ENCODE assay signal across 19 cellular contexts in the genomic region with DNA sequence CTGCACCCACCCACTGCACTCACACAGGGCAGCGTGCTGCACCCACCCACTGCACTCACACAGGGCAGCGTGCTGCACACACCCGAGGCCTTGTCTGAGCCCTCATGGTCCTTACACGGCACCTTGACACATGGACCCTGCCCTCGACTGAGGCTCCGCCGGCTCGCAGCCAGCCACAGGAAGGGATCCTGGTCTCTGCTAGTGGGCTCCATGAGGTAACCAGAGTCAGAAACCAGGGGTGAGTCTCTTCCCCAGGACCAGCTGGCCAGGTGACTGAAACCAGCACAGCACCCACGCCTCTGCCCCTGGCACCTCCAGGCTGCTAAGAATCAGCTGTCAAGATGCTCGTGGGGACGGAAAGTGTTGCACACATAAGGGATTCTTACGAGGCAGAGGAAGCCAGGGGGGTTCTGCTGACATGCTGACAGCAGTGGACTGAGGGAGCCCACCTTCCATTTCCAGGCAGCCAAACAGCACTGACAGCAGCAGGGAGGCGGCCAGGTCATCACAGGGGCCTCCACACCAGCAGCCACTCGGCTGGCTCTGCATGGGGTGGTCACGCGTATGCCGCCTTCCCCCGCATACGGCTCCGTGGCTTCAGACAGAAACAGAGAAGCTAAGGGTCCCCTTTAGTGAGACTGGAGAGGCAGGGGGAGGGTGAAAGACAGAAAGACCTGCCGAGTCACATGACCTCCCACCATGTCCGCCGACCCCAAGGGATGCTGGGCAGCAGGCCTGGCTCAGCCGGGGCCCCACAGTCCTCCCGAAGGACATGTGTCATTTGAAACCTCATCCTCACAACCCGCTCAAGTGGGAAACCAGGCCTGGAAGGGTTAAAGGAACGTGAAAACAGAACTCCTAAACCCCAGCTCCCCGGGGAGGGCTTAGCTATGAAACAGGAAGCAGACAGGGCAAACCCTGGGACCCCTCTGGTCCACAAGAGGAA. TPM values are rescaled to one million over a fixed set of nuclear protein-coding genes. Genes with fewer than 3 reads are reported as not detected.
DNase-seq lines count a peak whose midpoint lies in the region; ATAC-seq, FAIRE-seq and TF ChIP-seq lines count a peak whose summit lies in the region.
"Had no signal": no experiment of that assay in that cellular context is flagged by ENCODE, and none has a peak within 500 bp of the region (broad histone marks: within the 10 kb centered on the region; RNA-seq: fewer than 3 reads in every experiment).

No MANE protein-coding gene starts in this region.

- TF ChIP-seq CTCF in sigmoid colon (IDR thresholded peaks at IDR 0.05), result no peak

- WGBS in sigmoid colon, 2 donors, result 81 to 90% methylated on average over 28 of the region's 28 CpGs

- no peak for TF ChIP-seq EP300 in sigmoid colon (IDR thresholded peaks at IDR 0.05)

- H3K9me3 ChIP-seq in iPS-15b (ENCODE audit: control insufficient read depth, insufficient read depth, low read length), result no peaks in the 10 kb centered on the region
- H3K9me3 ChIP-seq in sigmoid colon, result no peaks in the 10 kb centered on the region
- H3K9me3 ChIP-seq: SJSA1 had no signal

- no peak for TF ChIP-seq POLR2A in sigmoid colon (IDR thresholded peaks at IDR 0.05)

- peak; percentile 13 for FAIRE-seq in HTR-8/SVneo (lab: Jason Lieb, UNC)
- FAIRE-seq: D721Med had no signal

- DNase-seq in HTR-8/SVneo (ENCODE audit: insufficient read length, low spot score) (no peak), sigmoid colon (no peak), hypothalamus (lab: John Stamatoyannopoulos, UW) (no peak), NCI-H2196 (lab: John Stamatoyannopoulos, UW; ENCODE audit: unreplicated experiment) (no peak)
- DNase-seq: activated CD4-positive, alpha-beta T cell treated with anti-CD3 and anti-CD28 coated beads, Interleukin-2, amount 10 ng/mL, durations not matched to agents 24 days and 14 days; activated naive CD8-positive, alpha-beta T cell treated with anti-CD3 and anti-CD28 coated beads for 36 hours; foreskin melanocyte; GDM1; immature natural killer cell; NCI-H1436; NCI-H226 had no signal

- no peaks in the 10 kb centered on the region for H3K4me1 ChIP-seq in iPS-15b (ENCODE audit: control insufficient read depth, insufficient read depth, low read length)
- peaks cover 0 to 25% (median 23%) of the 10 kb centered on the region in 4 donors for H3K4me1 ChIP-seq in sigmoid colon
- H3K4me1 ChIP-seq: SJSA1 had no signal

- H3K27me3 ChIP-seq in iPS-15b (ENCODE audit: control insufficient read depth, insufficient read depth, low read length) (no peaks in the 10 kb centered on the region), sigmoid colon (no peaks in the 10 kb centered on the region)
- H3K27me3 ChIP-seq: cardiac muscle cell, SJSA1 had no signal

- peak overlapping the region; percentile 1 for H3K9ac ChIP-seq in iPS-15b (ENCODE audit: low read depth, low read length)
- H3K9ac ChIP-seq: KMS-11 had no signal

- H3K27ac ChIP-seq in angular gyrus (ENCODE audit: low read depth, low read length) (peak overlapping the region; percentile 27), sigmoid colon (peak overlapping the region in 3 of 4 donors; percentile 78 to 87 (median 83))
- H3K27ac ChIP-seq: KMS-11, SJSA1 had no signal

- no peak for ATAC-seq in HG02852 (IDR thresholded peaks at IDR 0.05; ENCODE audit: unreplicated experiment)
- no peak for ATAC-seq in GM21390 (IDR thresholded peaks at IDR 0.05; ENCODE audit: unreplicated experiment)

- H3K36me3 ChIP-seq in iPS-15b (ENCODE audit: control insufficient read depth, insufficient read depth, low read length) (peaks cover 12% of the 10 kb centered on the region), sigmoid colon (peaks cover 0 to 5% (median 1%) of the 10 kb centered on the region in 4 donors)
- H3K36me3 ChIP-seq: SJSA1 had no signal

- H3K4me3 ChIP-seq in iPS-15b (ENCODE audit: low read depth, low read length), result no peak overlapping the region
- no peak overlapping the region for H3K4me3 ChIP-seq in sigmoid colon
- H3K4me3 ChIP-seq: cardiac muscle cell, SJSA1 had no signal

- intact Hi-C loops in sigmoid colon (cut with DNase I), result no loop called here

RNA-seq across cellular contexts. Expression of a gene that starts 34.2 kb away (rescaled TPM):
- total RNA-seq in sigmoid colon, result 10 to 100 TPM in 2 of 4 donors, 1 to 10 TPM in 2; 4.6 to 15.8 (median 8.1) TPM
- polyA plus RNA-seq in sigmoid colon, result 1 to 10 TPM; 3.5 to 4.2 (median 3.9) TPM
- total RNA-seq: activated CD4-positive, alpha-beta T cell treated with anti-CD3 and anti-CD28 coated beads, Interleukin-2, amount 10 ng/mL, durations not matched to agents 24 days and 14 days; SJSA1 had no signal

RNA-seq across cellular contexts. Expression of a gene that starts 37.8 kb away (rescaled TPM):
- 10 to 100 TPM; 21.6 to 28.2 (median 25.0) TPM for total RNA-seq in sigmoid colon
- polyA plus RNA-seq in sigmoid colon, result 100 to 1,000 TPM in 1 of 3 donors, 10 to 100 TPM in 2; 35.5 to 231 (median 99.7) TPM
